In genomic region chr7:2118630-2119190, GRCh38 we compare ENCODE assay signal across 2 cellular contexts.
TF ChIP-seq lines count a peak whose summit lies in the region.

No MANE protein-coding gene starts in this region.

TF ChIP-seq in GM23338, 12 proteins besides CTCF, POLR2A, EP300 and RAD21 (continued from another document):
- no peak for TF ChIP-seq ZNF462 (CRISPR knock-in tag; IDR thresholded peaks at IDR 0.05)
- no peak for TF ChIP-seq REST (IDR thresholded peaks at IDR 0.05; ENCODE audit: unreplicated experiment)
- no peak for TF ChIP-seq NANOG (IDR thresholded peaks at IDR 0.05; ENCODE audit: borderline replicate concordance)
- no peak for TF ChIP-seq ZNF114 (CRISPR knock-in tag; IDR thresholded peaks at IDR 0.05)
- no peak for TF ChIP-seq EZH2phosphoT487 (IDR thresholded peaks at IDR 0.05; ENCODE audit: unreplicated experiment)
- TF ChIP-seq JUNB (IDR thresholded peaks at IDR 0.05; ENCODE audit: unreplicated experiment) = no peak
- TF ChIP-seq ETS1 (IDR thresholded peaks at IDR 0.05) = no peak
- TF ChIP-seq CREB1 (CRISPR knock-in tag; IDR thresholded peaks at IDR 0.05; ENCODE audit: low read depth) = no peak
- TF ChIP-seq STAT1 (IDR thresholded peaks at IDR 0.05; ENCODE audit: unreplicated experiment) = no peak
- no peak for TF ChIP-seq EZH2 (IDR thresholded peaks at IDR 0.05; ENCODE audit: low read depth, unreplicated experiment)
- TF ChIP-seq ZNF331 (CRISPR knock-in tag; IDR thresholded peaks at IDR 0.05; ENCODE audit: low read depth) = no peak

TF ChIP-seq in WTC11, 78 proteins besides CTCF, POLR2A, EP300 and RAD21 (continued from another document):
- TF ChIP-seq, protein P1, sequence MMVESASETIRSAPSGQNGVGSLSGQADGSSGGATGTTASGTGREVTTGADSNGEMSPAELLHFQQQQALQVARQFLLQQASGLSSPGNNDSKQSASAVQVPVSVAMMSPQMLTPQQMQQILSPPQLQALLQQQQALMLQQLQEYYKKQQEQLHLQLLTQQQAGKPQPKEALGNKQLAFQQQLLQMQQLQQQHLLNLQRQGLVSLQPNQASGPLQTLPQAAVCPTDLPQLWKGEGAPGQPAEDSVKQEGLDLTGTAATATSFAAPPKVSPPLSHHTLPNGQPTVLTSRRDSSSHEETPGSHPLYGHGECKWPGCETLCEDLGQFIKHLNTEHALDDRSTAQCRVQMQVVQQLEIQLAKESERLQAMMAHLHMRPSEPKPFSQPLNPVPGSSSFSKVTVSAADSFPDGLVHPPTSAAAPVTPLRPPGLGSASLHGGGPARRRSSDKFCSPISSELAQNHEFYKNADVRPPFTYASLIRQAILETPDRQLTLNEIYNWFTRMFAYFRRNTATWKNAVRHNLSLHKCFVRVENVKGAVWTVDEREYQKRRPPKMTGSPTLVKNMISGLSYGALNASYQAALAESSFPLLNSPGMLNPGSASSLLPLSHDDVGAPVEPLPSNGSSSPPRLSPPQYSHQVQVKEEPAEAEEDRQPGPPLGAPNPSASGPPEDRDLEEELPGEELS (CRISPR knock-in tag; IDR thresholded peaks at IDR 0.05) = no peak
- TF ChIP-seq FOXJ3 (CRISPR knock-in tag; IDR thresholded peaks at IDR 0.05; ENCODE audit: borderline replicate concordance) = no peak
- no peak for TF ChIP-seq NFE2L1 (CRISPR knock-in tag; IDR thresholded peaks at IDR 0.05)
- TF ChIP-seq ZNF281 (CRISPR knock-in tag; IDR thresholded peaks at IDR 0.05) = no peak
- TF ChIP-seq, protein P2, sequence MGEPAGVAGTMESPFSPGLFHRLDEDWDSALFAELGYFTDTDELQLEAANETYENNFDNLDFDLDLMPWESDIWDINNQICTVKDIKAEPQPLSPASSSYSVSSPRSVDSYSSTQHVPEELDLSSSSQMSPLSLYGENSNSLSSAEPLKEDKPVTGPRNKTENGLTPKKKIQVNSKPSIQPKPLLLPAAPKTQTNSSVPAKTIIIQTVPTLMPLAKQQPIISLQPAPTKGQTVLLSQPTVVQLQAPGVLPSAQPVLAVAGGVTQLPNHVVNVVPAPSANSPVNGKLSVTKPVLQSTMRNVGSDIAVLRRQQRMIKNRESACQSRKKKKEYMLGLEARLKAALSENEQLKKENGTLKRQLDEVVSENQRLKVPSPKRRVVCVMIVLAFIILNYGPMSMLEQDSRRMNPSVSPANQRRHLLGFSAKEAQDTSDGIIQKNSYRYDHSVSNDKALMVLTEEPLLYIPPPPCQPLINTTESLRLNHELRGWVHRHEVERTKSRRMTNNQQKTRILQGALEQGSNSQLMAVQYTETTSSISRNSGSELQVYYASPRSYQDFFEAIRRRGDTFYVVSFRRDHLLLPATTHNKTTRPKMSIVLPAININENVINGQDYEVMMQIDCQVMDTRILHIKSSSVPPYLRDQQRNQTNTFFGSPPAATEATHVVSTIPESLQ (CRISPR knock-in tag; IDR thresholded peaks at IDR 0.05) = no peak
- TF ChIP-seq TP53 (CRISPR knock-in tag; IDR thresholded peaks at IDR 0.05) = no peak
- TF ChIP-seq ZNF396 (CRISPR knock-in tag; IDR thresholded peaks at IDR 0.05; ENCODE audit: borderline replicate concordance) = no peak
- no peak for TF ChIP-seq ATF3 (CRISPR knock-in tag; conservative IDR thresholded peaks at IDR 0.05)
- TF ChIP-seq ZNF138 (CRISPR knock-in tag; conservative IDR thresholded peaks at IDR 0.05) = no peak
- TF ChIP-seq NR3C1 (CRISPR knock-in tag; conservative IDR thresholded peaks at IDR 0.05; ENCODE audit: low read depth) = no peak
- no peak for TF ChIP-seq E2F5 (CRISPR knock-in tag; IDR thresholded peaks at IDR 0.05)
- TF ChIP-seq TEAD4 (CRISPR knock-in tag; IDR thresholded peaks at IDR 0.05) = no peak
- no peak for TF ChIP-seq NFYB (CRISPR knock-in tag; conservative IDR thresholded peaks at IDR 0.05; ENCODE audit: low read depth)
